In genomic region chr20:53914091-53914860, GRCh38 we compare ENCODE assay signal across 8 cellular contexts.
A peak's percentile ranks its signal among the peaks of the same experiment; 100 is the strongest.
DNase-seq lines count a peak whose midpoint lies in the region; ATAC-seq and TF ChIP-seq lines count a peak whose summit lies in the region.

No MANE protein-coding gene starts in this region.

- H3K4me3 Mint-ChIP-seq in activated naive CD4-positive, alpha-beta T cell treated with anti-CD3 and anti-CD28 coated beads, Interleukin-2, amount 50 U/mL, for 24 hours, result peak overlapping the region; percentile 93
- peak overlapping the region; percentile 89 for H3K4me3 Mint-ChIP-seq in activated T-helper 1 cell treated with anti-CD3 and anti-CD28 coated beads, Interleukin-12 subunit alpha, Interleukin-12 subunit beta, Interleukin-2, Interleukin-4 antibody, amounts not matched to agents 30 ng/mL and 10 ng/mL and 1 ng/mL, durations not matched to agents 14 hours and 24 hours and 36 hours

- intact Hi-C loops in activated T-helper 1 cell treated with anti-CD3 and anti-CD28 coated beads, Interleukin-12 subunit alpha, Interleukin-12 subunit beta, Interleukin-2, Interleukin-4 antibody, amounts not matched to agents 30 ng/mL and 10 ng/mL and 1 ng/mL, durations not matched to agents 14 hours and 24 hours and 36 hours (cut with micrococcal nuclease), result loop anchor here (2.0 to 10.0 kb wide), 2 partner anchors 261 to 939 kb away; partner anchors contain the start of gene TSHZ2
- intact Hi-C loops in right lobe of liver (cut with DNase I), result no loop called here
- intact Hi-C loops in transverse colon (cut with DNase I; ENCODE audit: low total_unique reads), result loop anchor here (2.0 kb wide), 1 partner anchor 335 kb away; no protein-coding TSS in a partner anchor
- intact Hi-C loops in posterior vena cava (cut with DNase I), result loop anchor here in 1 of 2 donors (2.0 to 10.0 kb wide), 2 partner anchors 219 to 333 kb away; no protein-coding TSS in a partner anchor

- no peak for TF ChIP-seq EP300 in transverse colon (IDR thresholded peaks at IDR 0.05; ENCODE audit: low read depth)

- peak overlapping the region; percentile 83 for H3K27ac Mint-ChIP-seq in activated naive CD4-positive, alpha-beta T cell treated with anti-CD3 and anti-CD28 coated beads, Interleukin-2, amount 50 U/mL, for 24 hours
- H3K27ac Mint-ChIP-seq in activated T-helper 1 cell treated with anti-CD3 and anti-CD28 coated beads, Interleukin-12 subunit alpha, Interleukin-12 subunit beta, Interleukin-2, Interleukin-4 antibody, amounts not matched to agents 30 ng/mL and 10 ng/mL and 1 ng/mL, durations not matched to agents 14 hours and 24 hours and 36 hours, result peak overlapping the region; percentile 93

- no peaks in the 10 kb centered on the region for H3K27me3 Mint-ChIP-seq in activated naive CD4-positive, alpha-beta T cell treated with anti-CD3 and anti-CD28 coated beads, Interleukin-2, amount 50 U/mL, for 24 hours
- no peaks in the 10 kb centered on the region for H3K27me3 Mint-ChIP-seq in activated T-helper 1 cell treated with anti-CD3 and anti-CD28 coated beads, Interleukin-12 subunit alpha, Interleukin-12 subunit beta, Interleukin-2, Interleukin-4 antibody, amounts not matched to agents 30 ng/mL and 10 ng/mL and 1 ng/mL, durations not matched to agents 14 hours and 24 hours and 36 hours (ENCODE audit: insufficient read depth)

- H3K4me1 ChIP-seq in right lobe of liver (peaks cover 0 to 21% (median 9%) of the 10 kb centered on the region in 4 donors), transverse colon (peaks cover 28 to 45% (median 40%) of the 10 kb centered on the region in 4 donors)

- H3K27me3 ChIP-seq in right lobe of liver (no peaks in the 10 kb centered on the region), transverse colon (no peaks in the 10 kb centered on the region)

- in situ Hi-C loops in transverse colon (cut with MboI; ENCODE audit: low pct_ligation_motif_present in 1 of 4, low pct_unique_long_range_greater_than_20kb in 1 of 4, low sequenced_read_pairs in 3 of 4), result loop anchor here in 1 of 4 donors (25.0 kb wide), 1 partner anchor 327 kb away; the partner anchor contains the start of gene ZNF217

- TF ChIP-seq POLR2A in right lobe of liver (IDR thresholded peaks at IDR 0.05) (peak; percentile 21), transverse colon (IDR thresholded peaks at IDR 0.05) (no peak)

- peak overlapping the region; percentile 90 to 93 (median 90) for H3K27ac ChIP-seq in right lobe of liver
- H3K27ac ChIP-seq in transverse colon, result peak overlapping the region; percentile 92 to 95 (median 92)

- H3K36me3 ChIP-seq in right lobe of liver, result no peaks in the 10 kb centered on the region
- H3K36me3 ChIP-seq in transverse colon, result no peaks in the 10 kb centered on the region

- ATAC-seq in right lobe of liver (peak in 3 of 4 donors; percentile 21 to 36 (median 30)), HG03196 (IDR thresholded peaks at IDR 0.05; ENCODE audit: unreplicated experiment) (no peak)

- H3K4me1 Mint-ChIP-seq in activated naive CD4-positive, alpha-beta T cell treated with anti-CD3 and anti-CD28 coated beads, Interleukin-2, amount 50 U/mL, for 24 hours, result peaks cover 50% of the 10 kb centered on the region
- H3K4me1 Mint-ChIP-seq in activated T-helper 1 cell treated with anti-CD3 and anti-CD28 coated beads, Interleukin-12 subunit alpha, Interleukin-12 subunit beta, Interleukin-2, Interleukin-4 antibody, amounts not matched to agents 30 ng/mL and 10 ng/mL and 1 ng/mL, durations not matched to agents 14 hours and 24 hours and 36 hours (ENCODE audit: low read depth), result peaks cover 42% of the 10 kb centered on the region

- no peak for DNase-seq in activated naive CD4-positive, alpha-beta T cell treated with Interleukin-2 at 50 U/mL for 16 hours
- DNase-seq in activated T-helper 1 cell treated with anti-CD3 and anti-CD28 coated beads, Interleukin-12 subunit alpha, Interleukin-12 subunit beta, Interleukin-2, Interleukin-4 antibody, amounts not matched to agents 30 ng/mL and 10 ng/mL and 1 ng/mL, durations not matched to agents 14 hours and 24 hours and 36 hours (ENCODE audit: low spot score), result no peak
- DNase-seq in right lobe of liver (peak in 1 of 3 donors; percentile 45), transverse colon (peak; percentile 8), NCI-H2029 (lab: John Stamatoyannopoulos, UW) (no peak), posterior vena cava (ENCODE audit: low spot score) (no peak)

- H3K9me3 Mint-ChIP-seq in activated naive CD4-positive, alpha-beta T cell treated with anti-CD3 and anti-CD28 coated beads, Interleukin-2, amount 50 U/mL, for 24 hours, result no peaks in the 10 kb centered on the region
- H3K9me3 Mint-ChIP-seq in activated T-helper 1 cell treated with anti-CD3 and anti-CD28 coated beads, Interleukin-12 subunit alpha, Interleukin-12 subunit beta, Interleukin-2, Interleukin-4 antibody, amounts not matched to agents 30 ng/mL and 10 ng/mL and 1 ng/mL, durations not matched to agents 14 hours and 24 hours and 36 hours, result no peaks in the 10 kb centered on the region

- WGBS in right lobe of liver (ENCODE audit: insufficient coverage, low coverage, low lambda C conversion rate, missing lambda C conversion rate), result 19% methylated on average over 9 of the region's 9 CpGs
- WGBS in transverse colon (ENCODE audit: low coverage in 1 of 2), 2 donors, result 26 to 31% methylated on average over 2 to 9 of the region's 9 CpGs

- no peaks in the 10 kb centered on the region for H3K9me3 ChIP-seq in right lobe of liver
- no peaks in the 10 kb centered on the region for H3K9me3 ChIP-seq in transverse colon

- TF ChIP-seq CTCF in right lobe of liver (IDR thresholded peaks at IDR 0.05) (no peak), transverse colon (IDR thresholded peaks at IDR 0.05) (no peak)

- no peaks in the 10 kb centered on the region for H3K36me3 Mint-ChIP-seq in activated naive CD4-positive, alpha-beta T cell treated with anti-CD3 and anti-CD28 coated beads, Interleukin-2, amount 50 U/mL, for 24 hours
- no peaks in the 10 kb centered on the region for H3K36me3 Mint-ChIP-seq in activated T-helper 1 cell treated with anti-CD3 and anti-CD28 coated beads, Interleukin-12 subunit alpha, Interleukin-12 subunit beta, Interleukin-2, Interleukin-4 antibody, amounts not matched to agents 30 ng/mL and 10 ng/mL and 1 ng/mL, durations not matched to agents 14 hours and 24 hours and 36 hours (ENCODE audit: low read depth)

- no peak overlapping the region for H3K4me3 ChIP-seq in right lobe of liver
- H3K4me3 ChIP-seq in transverse colon, result peak overlapping the region in 1 of 4 donors; percentile 71

Comparison
In these comparisons a context has a peak if more than half of its experiments do, and no peak if none do; other contexts are left out.
1. intact Hi-C loops: an anchor here in activated T-helper 1 cell treated with anti-CD3 and anti-CD28 coated beads, Interleukin-12 subunit alpha, Interleukin-12 subunit beta, Interleukin-2, Interleukin-4 antibody, amounts not matched to agents 30 ng/mL and 10 ng/mL and 1 ng/mL, durations not matched to agents 14 hours and 24 hours and 36 hours (2.0 to 10.0 kb wide) and transverse colon (2.0 kb wide); none called in right lobe of liver.